8 cellular contexts compared by ENCODE assay signal in genomic region chr18:8706981-8707940, GRCh38. TPM values are rescaled to one million over a fixed set of nuclear protein-coding genes. Genes with fewer than 3 reads are reported as not detected.
DNase-seq lines count a peak whose midpoint lies in the region; ATAC-seq and TF ChIP-seq lines count a peak whose summit lies in the region.

No MANE protein-coding gene starts in this region.

- WGBS in H9 (ENCODE audit: extremely low coverage, insufficient read length, low lambda C conversion rate), result no CpG with 5 or more reads among the region's 41 CpGs
- 5 to 7% (median 7%) methylated on average over 25 to 41 of the region's 41 CpGs for WGBS in stomach, 5 donors

- no peak overlapping the region for H2AK5ac ChIP-seq in H9 (ENCODE audit: insufficient read length, low read length)

- peak overlapping the region in 2 of 3 experiments; percentile 53 to 92; a peak in 4 of 7 replicates for H3K27ac Mint-ChIP-seq in H9

- peaks cover 2 to 8% of the 10 kb centered on the region in 2 experiments; a peak in 4 of 5 replicates for H3K9me3 Mint-ChIP-seq in H9

- no peak overlapping the region for H3K23ac ChIP-seq in H9 (ENCODE audit: insufficient read length, low read depth, low read length)

- peak; percentile 9 for ATAC-seq in left lung

- H3K4me1 ChIP-seq in H9 (ENCODE audit: insufficient read depth, low read length) (no peaks in the 10 kb centered on the region; the same call in 1 of the 2 replicates), left lung (peaks cover 16 to 24% of the 10 kb centered on the region in 2 donors), stomach (peaks cover 24 to 47% (median 34%) of the 10 kb centered on the region in 4 donors)

- peak overlapping the region; percentile 23 for H3K18ac ChIP-seq in H9 (ENCODE audit: insufficient read length, low read depth, low read length)

- peak overlapping the region; percentile 46 for H3K9ac ChIP-seq in H9 (ENCODE audit: extremely low read depth, insufficient read length, low read length)

- no peaks in the 10 kb centered on the region for H4K20me1 ChIP-seq in H9 (ENCODE audit: control insufficient read depth, insufficient read depth, insufficient read length)

- H3K9me3 ChIP-seq in H9 (ENCODE audit: control insufficient read depth, low read depth, low read length), result no peaks in the 10 kb centered on the region
- no peaks in the 10 kb centered on the region for H3K9me3 ChIP-seq in left lung
- no peaks in the 10 kb centered on the region for H3K9me3 ChIP-seq in stomach

- H3K4ac ChIP-seq in H9 (ENCODE audit: low read depth, low read length), result no peak overlapping the region

- no peak overlapping the region for H4K8ac ChIP-seq in H9 (replicated peaks; ENCODE audit: insufficient read length, low read depth, low read length)

- peak; percentile 72 for DNase-seq in AG20443 (ENCODE audit: low spot score)
- DNase-seq in H9, result peak; percentile 77
- peak; percentile 85 for DNase-seq in RKO (ENCODE audit: low spot score)
- DNase-seq in coronary artery (ENCODE audit: low spot score), result no peak
- DNase-seq in left lung, result peak; percentile 46 to 84
- DNase-seq in stomach, result peak; percentile 59
- no peak for DNase-seq in NCI-H774 (lab: John Stamatoyannopoulos, UW)
- DNase-seq in HPDE6-E6E7 (ENCODE audit: extremely low spot score), result no peak

- no peak overlapping the region for H2BK12ac ChIP-seq in H9 (ENCODE audit: insufficient read length, low read depth, low read length)

- no peaks in the 10 kb centered on the region for H3K36me3 ChIP-seq in left lung
- no peaks in the 10 kb centered on the region for H3K36me3 ChIP-seq in stomach

- peaks cover 46 to 51% of the 10 kb centered on the region in 2 experiments for H3K4me1 Mint-ChIP-seq in H9

- peak overlapping the region; percentile 87 for H3K4me3 ChIP-seq in coronary artery
- H3K4me3 ChIP-seq in left lung, result peak overlapping the region; percentile 32 to 73
- H3K4me3 ChIP-seq in stomach, result peak overlapping the region; percentile 71 to 91 (median 76)

- TF ChIP-seq EP300 in stomach (IDR thresholded peaks at IDR 0.05), result no peak

- H2BK120ac ChIP-seq in H9 (ENCODE audit: low read depth, low read length, poor library complexity, severe bottlenecking), result no peak overlapping the region

- H3K27me3 Mint-ChIP-seq in H9 (ENCODE audit: low read depth), result peaks cover 25% of the 10 kb centered on the region

- no peak overlapping the region for H3K27ac ChIP-seq in H9 (ENCODE audit: insufficient read length, low read depth, low read length)
- H3K27ac ChIP-seq in coronary artery, result no peak overlapping the region
- no peak overlapping the region for H3K27ac ChIP-seq in left lung
- peak overlapping the region; percentile 66 to 95 (median 83) for H3K27ac ChIP-seq in stomach

- no peaks in the 10 kb centered on the region for H3K79me1 ChIP-seq in H9 (ENCODE audit: insufficient read depth, low read depth, low read length, poor library complexity, severe bottlenecking)

- H4K91ac ChIP-seq in H9 (ENCODE audit: insufficient read length, low read depth, low read length), result no peak overlapping the region

- peak overlapping the region; percentile 91 for H3K4me2 ChIP-seq in H9 (ENCODE audit: insufficient read depth, insufficient read length, low read length)

- no peak overlapping the region for H2BK5ac ChIP-seq in H9 (ENCODE audit: insufficient read length, low read length)

- no peak overlapping the region for H3T11ph ChIP-seq in H9 (ENCODE audit: low read length)

- H3K27me3 ChIP-seq in H9 (ENCODE audit: insufficient read depth, low read length), result no peaks in the 10 kb centered on the region; the same call in 1 of the 2 replicates
- peaks cover 11 to 75% of the 10 kb centered on the region in 2 donors for H3K27me3 ChIP-seq in left lung
- H3K27me3 ChIP-seq in stomach, result peaks cover 0 to 33% (median 10%) of the 10 kb centered on the region in 3 donors

- intact Hi-C loops in left lung (cut with DNase I), result no loop called here
- intact Hi-C loops in stomach (cut with DNase I; ENCODE audit: low total_unique reads), result no loop called here

- H3K36me3 Mint-ChIP-seq in H9 (ENCODE audit: insufficient read depth in 1 of 3, low read depth in 3 of 3), result peaks cover 10 to 28% (median 11%) of the 10 kb centered on the region in 3 experiments

- H2BK15ac ChIP-seq in H9 (ENCODE audit: low read depth, low read length), result no peak overlapping the region

- no peak overlapping the region for H2AFZ ChIP-seq in H9 (ENCODE audit: low read length)

- peak overlapping the region; percentile 92 to 96 for H3K4me3 Mint-ChIP-seq in H9

- H3K56ac ChIP-seq in H9 (ENCODE audit: insufficient read length, low read depth, low read length), result no peak overlapping the region

- H2BK20ac ChIP-seq in H9 (ENCODE audit: low read depth, low read length, poor library complexity, severe bottlenecking), result no peak overlapping the region

- H3K79me2 ChIP-seq in H9 (ENCODE audit: insufficient read depth, low read length), result peaks cover 8% of the 10 kb centered on the region; the same call in 1 of the 2 replicates

- no peak for TF ChIP-seq POLR2A in stomach (IDR thresholded peaks at IDR 0.05)

- peaks cover 20% of the 10 kb centered on the region for H3K23me2 ChIP-seq in H9 (ENCODE audit: insufficient read length, low read depth, low read length, poor library complexity, severe bottlenecking)

- no peak overlapping the region; the same call in 1 of the 2 replicates for H3K14ac ChIP-seq in H9 (ENCODE audit: insufficient read depth, low read length)

- H4K5ac ChIP-seq in H9 (ENCODE audit: insufficient read length, low read depth, low read length), result no peak overlapping the region

- peak; percentile 62 for TF ChIP-seq CTCF in H9 (conservative IDR thresholded peaks at IDR 0.05)
- no peak for TF ChIP-seq CTCF in coronary artery (IDR thresholded peaks at IDR 0.05)
- TF ChIP-seq CTCF in left lung (IDR thresholded peaks at IDR 0.05), result no peak
- TF ChIP-seq CTCF in stomach (IDR thresholded peaks at IDR 0.05), result peak in 4 of 7 experiments; percentile 22 to 42 (median 36)

RNA-seq across cellular contexts. Expression of gene MTCL1, which starts 1.9 kb away (rescaled TPM):
- 45.1 and 50.7 TPM in 2 replicates for total RNA-seq in H9 (2021)
- total RNA-seq in left lung, result 10 to 100 TPM in 1 of 2 donors, 1 to 10 TPM in 1; 7.3 to 12.8 TPM
- 100 to 1,000 TPM in 1 of 5 donors, 10 to 100 TPM in 4; 13.6 to 225 (median 37.7) TPM for total RNA-seq in stomach
- 1 to 10 TPM; 2.3 to 9.5 (median 5.5) TPM for polyA plus RNA-seq in stomach

Comparison
In these comparisons a context has a peak if more than half of its experiments do, and no peak if none do; other contexts are left out.
1. DNase-seq: peak in AG20443 (single experiment), H9 (single experiment), RKO (single experiment), left lung (2 of 2) and stomach (single experiment); none in coronary artery (single experiment), NCI-H774 (single experiment) and HPDE6-E6E7 (single experiment).
2. H3K27ac ChIP-seq: peak in stomach (5 of 5); none in H9 (single experiment), coronary artery (0 of 2) and left lung (0 of 2).
3. CTCF ChIP-seq: peak in H9 (single experiment) and stomach (4 of 7); none in coronary artery (single experiment) and left lung (0 of 2).
4. Peak in every context shown above with its lines, with median percentiles within 50 percentile points of each other: H3K4me3 ChIP-seq.